ENCODE assay signal across 8 cellular contexts in genomic region chr17:47279062-47279801, GRCh38. TPM values are rescaled to one million over a fixed set of nuclear protein-coding genes. Genes with fewer than 3 reads are reported as not detected.
DNase-seq lines count a peak whose midpoint lies in the region; ATAC-seq and TF ChIP-seq lines count a peak whose summit lies in the region.

No MANE protein-coding gene starts in this region.

- H3K9me3 Mint-ChIP-seq in activated naive CD4-positive, alpha-beta T cell treated with anti-CD3 and anti-CD28 coated beads, Interleukin-2, amount 50 U/mL, for 72 hours: no peaks in the 10 kb centered on the region

- POLR2A ChIA-PET in HEK293T (lab: Yijun Ruan, JAX): no interaction called here

- peak; percentile 41 for DNase-seq in globus pallidus (ENCODE audit: low spot score)
- peak; percentile 18 for DNase-seq in retina
- no peak for DNase-seq in activated naive CD4-positive, alpha-beta T cell treated with anti-CD3 and anti-CD28 coated beads, Interleukin-2, amount 50 U/mL, for 72 hours (ENCODE audit: low spot score in 2 of 2)
- DNase-seq in DMS53 (lab: John Stamatoyannopoulos, UW): no peak
- no peak for DNase-seq in HEK293T (ENCODE audit: extremely low spot score)

- CTCF ChIA-PET in HEK293T (lab: Yijun Ruan, JAX): no interaction called here

- H3K36me3 Mint-ChIP-seq in activated naive CD4-positive, alpha-beta T cell treated with anti-CD3 and anti-CD28 coated beads, Interleukin-2, amount 50 U/mL, for 72 hours: no peaks in the 10 kb centered on the region

- peak; percentile 79 for ATAC-seq in GM18909 (IDR thresholded peaks at IDR 0.05; ENCODE audit: poor library complexity, unreplicated experiment)
- ATAC-seq in HG03060 (IDR thresholded peaks at IDR 0.05; ENCODE audit: low read depth, unreplicated experiment): peak; percentile 56
- ATAC-seq in SK-N-SH treated with all-trans-retinoic acid at 6 μM for 48 hours: peak; percentile 81
- no peak for ATAC-seq in activated naive CD4-positive, alpha-beta T cell treated with anti-CD3 and anti-CD28 coated beads, Interleukin-2, amount 50 U/mL, for 72 hours

- H3K27ac Mint-ChIP-seq in activated naive CD4-positive, alpha-beta T cell treated with anti-CD3 and anti-CD28 coated beads, Interleukin-2, amount 50 U/mL, for 72 hours: no peak overlapping the region

TF ChIP-seq in SK-N-SH treated with all-trans-retinoic acid at 6 μM for 48 hours, 23 proteins besides CTCF, POLR2A, EP300 and RAD21:
- no peak for TF ChIP-seq ARNTL (CRISPR knock-in tag; IDR thresholded peaks at IDR 0.05; ENCODE audit: borderline replicate concordance, low read depth)
- 0 out of 2 replicates have a peak, but pooled peaks have one; percentile 63 for TF ChIP-seq CSDC2 (CRISPR knock-in tag; IDR thresholded peaks at IDR 0.05)
TF ChIP-seq in SK-N-SH treated with all-trans-retinoic acid at 6 μM for 48 hours: peak in this region for 1.

TF ChIP-seq in HEK293T, 16 proteins besides CTCF, POLR2A, EP300 and RAD21:
- TF ChIP-seq TARDBP (IDR thresholded peaks at IDR 0.05): no peak
- no peak for TF ChIP-seq FOXA1 (IDR thresholded peaks at IDR 0.05)
- no peak for TF ChIP-seq ARNT (IDR thresholded peaks at IDR 0.05)
- no peak for TF ChIP-seq NFRKB (IDR thresholded peaks at IDR 0.05)
- TF ChIP-seq ZNF384 (IDR thresholded peaks at IDR 0.05): no peak
- TF ChIP-seq PKNOX1 (IDR thresholded peaks at IDR 0.05): no peak
- TF ChIP-seq FOXM1 (IDR thresholded peaks at IDR 0.05; ENCODE audit: borderline replicate concordance): no peak
- no peak for TF ChIP-seq BHLHE40 (IDR thresholded peaks at IDR 0.05; ENCODE audit: borderline replicate concordance)
- TF ChIP-seq SP1 (IDR thresholded peaks at IDR 0.05): no peak
- no peak for TF ChIP-seq CTBP1 (IDR thresholded peaks at IDR 0.05; ENCODE audit: borderline replicate concordance)
- TF ChIP-seq SUZ12 (IDR thresholded peaks at IDR 0.05): no peak
- TF ChIP-seq HDGF (IDR thresholded peaks at IDR 0.05; ENCODE audit: borderline replicate concordance): no peak
- no peak for TF ChIP-seq ELF4 (IDR thresholded peaks at IDR 0.05)

RNA-seq across cellular contexts. Expression of gene ITGB3, which starts 25.6 kb away (rescaled TPM):
- total RNA-seq in activated naive CD4-positive, alpha-beta T cell treated with anti-CD3 and anti-CD28 coated beads, Interleukin-2, amount 50 U/mL, for 72 hours: under 1 TPM in 1 of 2 donors, not detected in 1; 0.10 TPM

RNA-seq across cellular contexts. Expression of gene EFCAB13, which starts 44.5 kb away (rescaled TPM):
- total RNA-seq in activated naive CD4-positive, alpha-beta T cell treated with anti-CD3 and anti-CD28 coated beads, Interleukin-2, amount 50 U/mL, for 72 hours: 1 to 10 TPM; 3.8 to 6.8 TPM

Comparison
In these comparisons a context has a peak if more than half of its experiments do, and no peak if none do; other contexts are left out.
1. ATAC-seq: peak in GM18909 (single experiment), HG03060 (single experiment) and SK-N-SH treated with all-trans-retinoic acid at 6 μM for 48 hours (single experiment); none in activated naive CD4-positive, alpha-beta T cell treated with anti-CD3 and anti-CD28 coated beads, Interleukin-2, amount 50 U/mL, for 72 hours (0 of 2).
2. DNase-seq: peak in globus pallidus (single experiment) and retina (single experiment); none in activated naive CD4-positive, alpha-beta T cell treated with anti-CD3 and anti-CD28 coated beads, Interleukin-2, amount 50 U/mL, for 72 hours (0 of 2), DMS53 (single experiment) and HEK293T (single experiment).